Comparison of ENCODE assay signal across 29 cellular contexts in genomic region chr2:80519699-80520291, GRCh38.
"Had no signal": no experiment of that assay in that cellular context is flagged by ENCODE, and none has a peak within 500 bp of the region (broad histone marks: within the 10 kb centered on the region; RNA-seq: fewer than 3 reads in every experiment).

No MANE protein-coding gene starts in this region.

- H3K4me1 ChIP-seq: left lung, lower lobe of right lung, thyroid gland, upper lobe of left lung, vagina had no signal

- DNase-seq: activated B cell treated with CpG ODN at 0.5 μM for 24 hours; activated CD4-positive, alpha-beta T cell treated with anti-CD3 and anti-CD28 coated beads, Interleukin-2, amount 50 U/mL, for 1 hour; activated CD8-positive, alpha-beta T cell treated with anti-CD3 and anti-CD28 coated beads for 36 hours; activated naive CD8-positive, alpha-beta T cell treated with anti-CD3 and anti-CD28 coated beads, Interleukin-2, amount 50 U/mL, for 24 hours; activated T-cell treated with anti-CD3 and anti-CD28 coated beads, Interleukin-2, amount 50 U/mL, for 4 hours; central memory CD4-positive, alpha-beta T cell; endodermal cell; foreskin melanocyte; left lung; lower lobe of right lung; mesenchymal stem cell; mucosa of descending colon; ovary; retina; stimulated activated CD4-positive, alpha-beta T cell treated with anti-CD3 and anti-CD28 coated beads, Interleukin-4, amount 100 ng/mL, for 4 hours; stimulated activated CD8-positive, alpha-beta memory T cell treated with anti-CD3 and anti-CD28 coated beads, Interleukin-4, amount 100 ng/mL, for 48 hours; stimulated activated naive CD8-positive, alpha-beta T cell treated with anti-CD3 and anti-CD28 coated beads, Interleukin-15, amount 100 ng/mL, for 72 hours; thyroid gland; upper lobe of left lung had no signal

- H3K27me3 Mint-ChIP-seq: activated B cell treated with CpG ODN at 0.5 μM for 24 hours; activated CD8-positive, alpha-beta T cell treated with anti-CD3 and anti-CD28 coated beads for 36 hours; activated naive CD4-positive, alpha-beta T cell treated with anti-CD3 and anti-CD28 coated beads, Interleukin-2, amount 50 U/mL, for 24 hours; activated naive CD8-positive, alpha-beta T cell treated with anti-CD3 and anti-CD28 coated beads, Interleukin-2, amount 50 U/mL, for 24 hours; activated T-helper 17 cell treated with anti-CD3 and anti-CD28 coated beads, Interleukin-2, amount 50 U/mL, for 72 hours; progenitor cell of endocrine pancreas; stimulated activated memory B cell treated with anti-CD40 and anti-IgM and Interleukin-4, amounts not matched to agents 10 μg/mL and 1 μg/mL and 100 μg/mL, for 72 hours; stimulated activated naive CD8-positive, alpha-beta T cell treated with anti-CD3 and anti-CD28 coated beads, Interleukin-15, amount 100 ng/mL, for 72 hours had no signal

- H3K4me3 Mint-ChIP-seq: activated B cell treated with CpG ODN at 0.5 μM for 24 hours; activated CD8-positive, alpha-beta T cell treated with anti-CD3 and anti-CD28 coated beads for 36 hours; activated naive CD4-positive, alpha-beta T cell treated with anti-CD3 and anti-CD28 coated beads, Interleukin-2, amount 50 U/mL, for 24 hours; activated naive CD8-positive, alpha-beta T cell treated with anti-CD3 and anti-CD28 coated beads, Interleukin-2, amount 50 U/mL, for 24 hours; activated T-cell treated with anti-CD3 and anti-CD28 coated beads, Interleukin-2, amount 50 U/mL, for 4 hours; activated T-helper 17 cell treated with anti-CD3 and anti-CD28 coated beads, Interleukin-2, amount 50 U/mL, for 72 hours; endodermal cell; nephron; stimulated activated memory B cell treated with anti-CD40 and anti-IgM and Interleukin-4, amounts not matched to agents 10 μg/mL and 1 μg/mL and 100 μg/mL, for 72 hours; stimulated activated naive CD8-positive, alpha-beta T cell treated with anti-CD3 and anti-CD28 coated beads, Interleukin-15, amount 100 ng/mL, for 72 hours; T-helper 2 cell treated with Interferon-gamma antibody and Interleukin-4, amounts not matched to agents 5 μg/mL and 100 μg/mL, for 36 hours had no signal

- H3K4me3 ChIP-seq: left lung, lower lobe of right lung, mucosa of descending colon, ovary, skin epidermis, thyroid gland, upper lobe of left lung, vagina had no signal

- H3K9me3 Mint-ChIP-seq: activated B cell treated with CpG ODN at 0.5 μM for 24 hours; activated T-helper 17 cell treated with anti-CD3 and anti-CD28 coated beads, Interleukin-2, amount 50 U/mL, for 72 hours; endodermal cell; nephron had no signal

- H3K27me3 ChIP-seq: left lung, ovary, thyroid gland, upper lobe of left lung, vagina had no signal

- ATAC-seq: activated CD8-positive, alpha-beta T cell treated with anti-CD3 and anti-CD28 coated beads for 36 hours; activated naive CD8-positive, alpha-beta T cell treated with anti-CD3 and anti-CD28 coated beads, Interleukin-2, amount 50 U/mL, for 24 hours; activated T-cell treated with anti-CD3 and anti-CD28 coated beads, Interleukin-2, amount 50 U/mL, for 4 hours; activated T-helper 17 cell treated with anti-CD3 and anti-CD28 coated beads, Interleukin-2, amount 50 U/mL, for 72 hours; esophagus mucosa; lower lobe of right lung; mucosa of descending colon; sciatic nerve; stimulated activated memory B cell treated with anti-CD40 and anti-IgM and Interleukin-4, amounts not matched to agents 10 μg/mL and 1 μg/mL and 100 μg/mL, for 72 hours; stimulated activated naive CD8-positive, alpha-beta T cell treated with anti-CD3 and anti-CD28 coated beads, Interleukin-15, amount 100 ng/mL, for 72 hours had no signal

- H3K36me3 Mint-ChIP-seq: activated naive CD4-positive, alpha-beta T cell treated with anti-CD3 and anti-CD28 coated beads, Interleukin-2, amount 50 U/mL, for 24 hours; stimulated activated memory B cell treated with anti-CD40 and anti-IgM and Interleukin-4, amounts not matched to agents 10 μg/mL and 1 μg/mL and 100 μg/mL, for 72 hours had no signal

- H3K36me3 ChIP-seq: left lung, lower lobe of right lung, ovary, thyroid gland, upper lobe of left lung, vagina had no signal

- H3K27ac Mint-ChIP-seq: activated B cell treated with CpG ODN at 0.5 μM for 24 hours; activated CD8-positive, alpha-beta T cell treated with anti-CD3 and anti-CD28 coated beads for 36 hours; activated naive CD4-positive, alpha-beta T cell treated with anti-CD3 and anti-CD28 coated beads, Interleukin-2, amount 50 U/mL, for 24 hours; activated naive CD8-positive, alpha-beta T cell treated with anti-CD3 and anti-CD28 coated beads, Interleukin-2, amount 50 U/mL, for 24 hours; activated T-helper 17 cell treated with anti-CD3 and anti-CD28 coated beads, Interleukin-2, amount 50 U/mL, for 72 hours; endodermal cell; nephron; progenitor cell of endocrine pancreas; stimulated activated memory B cell treated with anti-CD40 and anti-IgM and Interleukin-4, amounts not matched to agents 10 μg/mL and 1 μg/mL and 100 μg/mL, for 72 hours; stimulated activated naive CD8-positive, alpha-beta T cell treated with anti-CD3 and anti-CD28 coated beads, Interleukin-15, amount 100 ng/mL, for 72 hours; T-helper 2 cell treated with Interferon-gamma antibody and Interleukin-4, amounts not matched to agents 5 μg/mL and 100 μg/mL, for 36 hours had no signal

- H3K27ac ChIP-seq: left lung, lower lobe of right lung, ovary, skin epidermis, thyroid gland, upper lobe of left lung, vagina had no signal

- H3K9me3 ChIP-seq: left lung, lower lobe of right lung, mucosa of descending colon, ovary, thyroid gland, upper lobe of left lung, vagina had no signal

- H3K4me1 Mint-ChIP-seq: activated B cell treated with CpG ODN at 0.5 μM for 24 hours; activated naive CD4-positive, alpha-beta T cell treated with anti-CD3 and anti-CD28 coated beads, Interleukin-2, amount 50 U/mL, for 24 hours; activated naive CD8-positive, alpha-beta T cell treated with anti-CD3 and anti-CD28 coated beads, Interleukin-2, amount 50 U/mL, for 24 hours; activated T-helper 17 cell treated with anti-CD3 and anti-CD28 coated beads, Interleukin-2, amount 50 U/mL, for 72 hours; endodermal cell; stimulated activated memory B cell treated with anti-CD40 and anti-IgM and Interleukin-4, amounts not matched to agents 10 μg/mL and 1 μg/mL and 100 μg/mL, for 72 hours; stimulated activated naive CD8-positive, alpha-beta T cell treated with anti-CD3 and anti-CD28 coated beads, Interleukin-15, amount 100 ng/mL, for 72 hours had no signal
